Comparison of ENCODE assay signal across 8 cellular contexts in the genomic region with DNA sequence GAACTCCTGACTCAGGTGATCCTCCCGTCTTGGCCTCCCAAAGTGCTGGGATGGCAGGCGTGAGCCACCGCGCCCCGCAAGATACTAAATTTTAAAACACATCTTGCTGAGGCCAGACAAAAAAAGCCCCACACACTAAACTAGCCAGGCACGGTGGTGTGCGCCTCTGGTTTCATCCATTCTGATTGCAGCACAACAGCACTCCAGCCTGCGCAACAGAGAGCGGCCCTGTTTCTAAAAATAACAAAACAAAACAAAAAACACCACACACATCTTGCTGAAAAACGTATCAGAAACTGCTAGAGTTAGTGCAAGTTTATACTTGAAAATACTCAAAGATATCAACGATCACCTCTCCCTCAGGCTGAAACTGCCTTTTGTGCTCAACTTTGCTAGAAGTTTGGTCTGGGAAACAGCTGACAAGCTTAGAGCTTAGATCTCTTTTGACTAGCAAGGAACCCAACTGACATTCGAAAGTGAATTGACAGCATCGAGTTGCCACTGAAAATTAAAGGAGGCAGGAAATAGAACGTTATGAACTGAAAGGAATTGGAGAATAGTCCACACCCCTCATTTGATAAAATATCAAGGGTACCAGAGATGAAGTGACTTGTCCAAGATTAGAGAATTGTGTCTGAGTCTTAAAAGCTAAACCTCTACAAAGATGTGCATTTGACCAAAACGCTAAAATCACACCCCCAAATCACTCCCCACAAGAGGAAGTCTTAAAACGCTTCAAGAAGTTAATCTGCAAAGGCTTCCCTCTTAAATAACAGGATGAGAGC. TPM values are rescaled to one million over a fixed set of nuclear protein-coding genes. Genes with fewer than 3 reads are reported as not detected.
DNase-seq lines count a peak whose midpoint lies in the region; ATAC-seq and TF ChIP-seq lines count a peak whose summit lies in the region.

No MANE protein-coding gene starts in this region.

- ATAC-seq in GM18873 (IDR thresholded peaks at IDR 0.05; ENCODE audit: low FRiP score, unreplicated experiment): no peak

- H3K4me3 ChIP-seq in AG10803 (ENCODE audit: low read length) (peak overlapping the region; percentile 94), mucosa of rectum (ENCODE audit: low read length in 2 of 2) (peak overlapping the region; percentile 97 to 100)

- peaks cover 13 to 15% of the 10 kb centered on the region in 2 donors for H3K36me3 ChIP-seq in mucosa of rectum (ENCODE audit: control insufficient read depth in 2 of 2, insufficient read depth in 2 of 2, low read length in 2 of 2)

- DNase-seq in AG10803 (ENCODE audit: low read depth): no peak
- DNase-seq in HCEC 1CT: no peak
- DNase-seq in H4 (ENCODE audit: low spot score): no peak
- no peak for DNase-seq in activated CD4-positive, alpha-beta T cell treated with anti-CD3 and anti-CD28 coated beads, Interleukin-2, amount 50 U/mL, for 1 hour

- H3K27ac Mint-ChIP-seq in IgD-negative memory B cell (peak overlapping the region; percentile 97 to 100 (median 99)), brain (peak overlapping the region; percentile 94 to 100 (median 98))

- H3K9ac ChIP-seq in mucosa of rectum (ENCODE audit: low read depth in 1 of 2, low read length in 2 of 2): peak overlapping the region; percentile 85 to 97

- H3K36me3 Mint-ChIP-seq in IgD-negative memory B cell: no peaks in the 10 kb centered on the region
- peaks cover 37% of the 10 kb centered on the region for H3K36me3 Mint-ChIP-seq in brain

- TF ChIP-seq CTCF in AG10803 (conservative IDR thresholded peaks at IDR 0.05; ENCODE audit: low read length) (no peak), brain (conservative IDR thresholded peaks at IDR 0.05) (no peak)

- H3K4me1 ChIP-seq in mucosa of rectum (ENCODE audit: control insufficient read depth in 2 of 2, insufficient read depth in 2 of 2, low read length in 2 of 2): peaks cover 10 to 20% of the 10 kb centered on the region in 2 donors

- H3K27ac ChIP-seq in mucosa of rectum (ENCODE audit: low read depth in 2 of 2, low read length in 2 of 2): peak overlapping the region in 1 of 2 donors; percentile 85

- H3K27me3 Mint-ChIP-seq in IgD-negative memory B cell: no peaks in the 10 kb centered on the region
- peaks cover 21% of the 10 kb centered on the region for H3K27me3 Mint-ChIP-seq in brain

- H3K9me3 Mint-ChIP-seq in IgD-negative memory B cell: peaks cover 0 to 2% (median 0%) of the 10 kb centered on the region in 3 donors
- peaks cover 0 to 1% (median 0%) of the 10 kb centered on the region in 5 experiments for H3K9me3 Mint-ChIP-seq in brain

- peaks cover 28 to 44% (median 33%) of the 10 kb centered on the region in 3 donors for H3K4me1 Mint-ChIP-seq in IgD-negative memory B cell
- H3K4me1 Mint-ChIP-seq in brain: peaks cover 57% of the 10 kb centered on the region

- H3K4me3 Mint-ChIP-seq in IgD-negative memory B cell: peak overlapping the region; percentile 95 to 100 (median 98)
- H3K4me3 Mint-ChIP-seq in brain: peak overlapping the region; percentile 90 to 97 (median 95)

- no peaks in the 10 kb centered on the region for H3K27me3 ChIP-seq in mucosa of rectum (ENCODE audit: control insufficient read depth in 2 of 2, insufficient read depth in 2 of 2, low read length in 2 of 2)

- no peaks in the 10 kb centered on the region for H3K9me3 ChIP-seq in mucosa of rectum (ENCODE audit: control insufficient read depth in 2 of 2, low read length in 2 of 2)

RNA-seq across cellular contexts. Expression of gene COG4, which starts 0.9 kb away (rescaled TPM):
- 36.9 TPM for polyA plus RNA-seq in IgD-negative memory B cell
- 77.8 TPM for polyA plus RNA-seq in brain (ENCODE audit: insufficient read depth, low read depth, low replicate concordance)
- 59.6 and 69.6 TPM in 2 replicates for total RNA-seq in H4 (2014; rRNA removed; shearing (Covaris generic))

RNA-seq across cellular contexts. Expression of gene SF3B3, which starts 1.2 kb away (rescaled TPM):
- 122 TPM for polyA plus RNA-seq in IgD-negative memory B cell
- 328 TPM for polyA plus RNA-seq in brain (ENCODE audit: insufficient read depth, low read depth, low replicate concordance)
- total RNA-seq in H4 (2014; rRNA removed; shearing (Covaris generic)): 133 and 180 TPM in 2 replicates
